In the genomic region with DNA sequence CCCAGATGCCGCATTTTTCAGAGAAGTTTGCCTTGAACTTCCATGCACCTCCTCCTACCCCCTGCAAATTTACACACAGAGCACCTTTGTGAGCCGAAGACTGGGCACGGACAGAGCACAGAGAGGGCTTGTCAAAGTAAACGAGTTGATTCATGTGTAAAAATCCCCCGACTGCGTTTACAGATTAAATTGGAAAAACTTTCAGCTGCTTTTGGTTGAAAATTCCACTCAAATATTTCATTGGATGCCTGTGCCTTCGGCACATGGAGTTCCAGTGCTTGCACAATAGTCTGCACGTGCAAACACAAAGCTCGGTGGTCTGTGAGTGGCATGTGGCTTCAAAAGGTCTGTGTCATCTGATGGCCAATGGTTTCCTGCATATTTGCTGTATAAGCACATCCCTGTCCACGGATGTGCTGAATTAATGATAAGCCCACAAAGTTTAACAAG, we compare ENCODE assay signal across 1 cellular context.
TF ChIP-seq lines count a peak whose summit lies in the region.

No MANE protein-coding gene starts in this region.

TF ChIP-seq in H1, 55 proteins besides CTCF, POLR2A, EP300 and RAD21:
- TF ChIP-seq CEBPB (IDR thresholded peaks at IDR 0.05; ENCODE audit: low read depth, low read length) = peak; percentile 72; the same call in 1 of the 2 replicates
- no peak for TF ChIP-seq PHF8 (conservative IDR thresholded peaks at IDR 0.05; ENCODE audit: low read depth, low read length)
